ENCODE assay signal across 8 cellular contexts in genomic region chr10:131980321-131980720, GRCh38. TPM values are rescaled to one million over a fixed set of nuclear protein-coding genes. Genes with fewer than 3 reads are reported as not detected.
DNase-seq lines count a peak whose midpoint lies in the region; ATAC-seq and TF ChIP-seq lines count a peak whose summit lies in the region.

No MANE protein-coding gene starts in this region.

- WGBS in HUES64 = 66% methylated on average over 6 of the region's 8 CpGs

- H3K4me3 ChIP-seq in AG04449 (ENCODE audit: low read depth, low read length) = peak overlapping the region; percentile 97
- H3K4me3 ChIP-seq in HUES64 (ENCODE audit: low read length) = peak overlapping the region; percentile 74
- peak overlapping the region; percentile 74 to 92 for H3K4me3 ChIP-seq in cardiac fibroblast (replicated peaks in 1 of 2; ENCODE audit: low read depth in 2 of 2, low read length in 2 of 2)

- H3K36me3 ChIP-seq in HUES64 (ENCODE audit: insufficient read depth, low read length) = peaks cover 12% of the 10 kb centered on the region; the same call in 1 of the 2 replicates

- H3K27me3 ChIP-seq in HUES64 (ENCODE audit: insufficient read depth, low read length) = peaks cover 33% of the 10 kb centered on the region

- peak overlapping the region in 5 of 8 donors; percentile 45 to 91 (median 84) for H3K4me3 Mint-ChIP-seq in naive B cell

- CTCF ChIA-PET in AG04449 (lab: Yijun Ruan, JAX) = interaction anchor here (1.0 to 1.3 kb wide), 3 partner anchors 32 to 54 kb away, joined by 3 read pairs; no protein-coding TSS in a partner anchor

- H3K9me3 ChIP-seq in HUES64 (ENCODE audit: insufficient read depth, low read depth, low read length) = no peaks in the 10 kb centered on the region

- peak overlapping the region; percentile 58; the same call in 1 of the 2 replicates for H3K9ac ChIP-seq in HUES64 (ENCODE audit: low read depth, low read length)

- H3K4me1 Mint-ChIP-seq in naive B cell = peaks cover 13 to 41% (median 32%) of the 10 kb centered on the region in 3 donors

- peaks cover 20% of the 10 kb centered on the region for H3K4me1 ChIP-seq in HUES64 (ENCODE audit: insufficient read depth, low read length)

- TF ChIP-seq CTCF in AG04449 (IDR thresholded peaks at IDR 0.05; ENCODE audit: insufficient read depth, low read length, missing control alignments) (no peak), cardiac fibroblast (IDR thresholded peaks at IDR 0.05; ENCODE audit: low read depth, low read length) (no peak)

- no peak for DNase-seq in AG04449 (ENCODE audit: low read depth, low spot score)
- DNase-seq in cardiac fibroblast (ENCODE audit: low read depth in 2 of 2) = no peak
- DNase-seq in naive B cell = no peak
- DNase-seq in 8988T = no peak
- no peak for DNase-seq in NCI-H748 (lab: John Stamatoyannopoulos, UW; ENCODE audit: unreplicated experiment)
- DNase-seq in G401 (ENCODE audit: low spot score) = no peak

- no peaks in the 10 kb centered on the region for H3K9me3 Mint-ChIP-seq in naive B cell

- H3K27ac ChIP-seq in HUES64 (ENCODE audit: low read depth, low read length) = no peak overlapping the region

- H3K27ac Mint-ChIP-seq in naive B cell = no peak overlapping the region

- H3K36me3 Mint-ChIP-seq in naive B cell = no peaks in the 10 kb centered on the region

- no peak for ATAC-seq in naive B cell (ENCODE audit: low read depth in 2 of 2)
- ATAC-seq in GM18520 (IDR thresholded peaks at IDR 0.05; ENCODE audit: unreplicated experiment) = no peak

- H3K27me3 Mint-ChIP-seq in naive B cell = peaks cover 0 to 14% (median 4%) of the 10 kb centered on the region in 3 donors

- in situ Hi-C loops in G401 (cut with HindIII; ENCODE audit: low sequenced_read_pairs) = no loop called here

- POLR2A ChIA-PET in AG04449 (lab: Yijun Ruan, JAX) = interaction anchor here (0.9 to 2.5 kb wide), 4 partner anchors 16 to 86 kb away, joined by 3 to 9 read pairs (median 5); partner anchors contain the start of genes JAKMIP3 and PPP2R2D

RNA-seq across cellular contexts. Expression of gene BNIP3, which starts 1.4 kb away (rescaled TPM):
- polyA plus RNA-seq in HUES64 (2013, experiment 1 of 2) = 38.5 TPM
- 71.4 TPM for polyA plus RNA-seq in HUES64 (2013, experiment 2 of 2)
- polyA plus RNA-seq in naive B cell (ENCODE audit: low read depth in 6 of 6) = 10 to 100 TPM in 4 of 6 donors, 1 to 10 TPM in 2; 7.0 to 13.5 (median 11.5) TPM
- 81.6 and 96.5 TPM in 2 replicates for total RNA-seq in G401 (2014; rRNA removed; shearing (Covaris generic))
